Comparison of ENCODE assay signal across 9 cellular contexts in genomic region chr9:120869726-120870125, GRCh38. TPM values are rescaled to one million over a fixed set of nuclear protein-coding genes. Genes with fewer than 3 reads are reported as not detected.
DNase-seq lines count a peak whose midpoint lies in the region; ATAC-seq and TF ChIP-seq lines count a peak whose summit lies in the region.
"Had no signal": no experiment of that assay in that cellular context is flagged by ENCODE, and none has a peak within 500 bp of the region (broad histone marks: within the 10 kb centered on the region; RNA-seq: fewer than 3 reads in every experiment).

No MANE protein-coding gene starts in this region.

- H3K36me3 ChIP-seq in adrenal gland (replicated peaks in 1 of 2), result peaks cover 0 to 17% of the 10 kb centered on the region in 2 donors
- peaks cover 7% of the 10 kb centered on the region for H3K36me3 ChIP-seq in mucosa of stomach (ENCODE audit: control insufficient read depth, insufficient read depth, low read length)
- peaks cover 52% of the 10 kb centered on the region for H3K36me3 ChIP-seq in thymus (ENCODE audit: control insufficient read depth, insufficient read depth)

- H3K27ac ChIP-seq in adrenal gland (peak overlapping the region in 3 of 5 donors; percentile 68 to 90 (median 86)), thymus (ENCODE audit: low read depth) (peak overlapping the region; percentile 56)

- H3K4me1 Mint-ChIP-seq in activated T-cell treated with anti-CD3 and anti-CD28 coated beads, Interleukin-2, amount 50 U/mL, for 4 hours (ENCODE audit: low read depth), result peaks cover 42% of the 10 kb centered on the region
- peaks cover 33% of the 10 kb centered on the region for H3K4me1 Mint-ChIP-seq in nephron progenitor cell

- no peak overlapping the region for H3K4me3 ChIP-seq in adrenal gland
- peak overlapping the region; percentile 85 for H3K4me3 ChIP-seq in mucosa of stomach (ENCODE audit: low read length)
- no peak overlapping the region for H3K4me3 ChIP-seq in thymus (ENCODE audit: low read length)

- H3K27me3 ChIP-seq in adrenal gland (no peaks in the 10 kb centered on the region), mucosa of stomach (ENCODE audit: control insufficient read depth, insufficient read depth, low read length) (no peaks in the 10 kb centered on the region), thymus (ENCODE audit: control insufficient read depth, insufficient read depth) (no peaks in the 10 kb centered on the region)

- DNase-seq in activated T-cell treated with anti-CD3 and anti-CD28 coated beads, Interleukin-2, amount 50 U/mL, for 4 hours, result no peak
- DNase-seq in activated T-cell treated with anti-CD3 and anti-CD28 coated beads, Interleukin-2, amount 50 U/mL, for 1 hour, result no peak
- DNase-seq in adrenal gland, result no peak
- DNase-seq in medulla oblongata (ENCODE audit: extremely low spot score), result no peak
- no peak for DNase-seq in nephron progenitor cell
- no peak for DNase-seq in NCI-H345 (lab: John Stamatoyannopoulos, UW)
- DNase-seq: NCI-H1694 treated with DMSO at 0.1 percent for 48 hours had no signal

- H3K4me3 Mint-ChIP-seq in activated T-cell treated with anti-CD3 and anti-CD28 coated beads, Interleukin-2, amount 50 U/mL, for 4 hours, result peak overlapping the region; percentile 13
- no peak overlapping the region for H3K4me3 Mint-ChIP-seq in nephron progenitor cell

- no peaks in the 10 kb centered on the region for H3K27me3 Mint-ChIP-seq in activated T-cell treated with anti-CD3 and anti-CD28 coated beads, Interleukin-2, amount 50 U/mL, for 4 hours (ENCODE audit: low read depth)
- H3K27me3 Mint-ChIP-seq in nephron progenitor cell (ENCODE audit: low read depth, poor library complexity), result peaks cover 16% of the 10 kb centered on the region

- ATAC-seq in activated T-cell treated with anti-CD3 and anti-CD28 coated beads, Interleukin-2, amount 50 U/mL, for 4 hours, result no peak

- H3K9me3 ChIP-seq in adrenal gland (replicated peaks in 1 of 3) (no peaks in the 10 kb centered on the region), mucosa of stomach (ENCODE audit: control insufficient read depth, low read length) (no peaks in the 10 kb centered on the region), thymus (ENCODE audit: control insufficient read depth) (no peaks in the 10 kb centered on the region)

- intact Hi-C loops in adrenal gland (cut with DNase I), result loop anchor here in 1 of 2 donors (5.0 kb wide), 1 partner anchor 68 kb away; no protein-coding TSS in a partner anchor

- TF ChIP-seq CTCF in adrenal gland (IDR thresholded peaks at IDR 0.05) (no peak), nephron progenitor cell (IDR thresholded peaks at IDR 0.05) (no peak)

- TF ChIP-seq POLR2A in adrenal gland (IDR thresholded peaks at IDR 0.05), result no peak

- peaks cover 19% of the 10 kb centered on the region for H3K36me3 Mint-ChIP-seq in activated T-cell treated with anti-CD3 and anti-CD28 coated beads, Interleukin-2, amount 50 U/mL, for 4 hours (ENCODE audit: insufficient read depth)
- H3K36me3 Mint-ChIP-seq in nephron progenitor cell (ENCODE audit: low read depth), result peaks cover 28% of the 10 kb centered on the region

- H3K9ac ChIP-seq in mucosa of stomach (ENCODE audit: low read length), result peak overlapping the region; percentile 0

- H3K4me1 ChIP-seq in adrenal gland (replicated peaks in 1 of 2) (peaks cover 0 to 15% of the 10 kb centered on the region in 2 donors), mucosa of stomach (ENCODE audit: control insufficient read depth, insufficient read depth, low read length) (peaks cover 7% of the 10 kb centered on the region), thymus (ENCODE audit: control insufficient read depth, insufficient read depth, low read length) (no peaks in the 10 kb centered on the region)

- no peak overlapping the region for H3K27ac Mint-ChIP-seq in nephron progenitor cell

- H3K9me3 Mint-ChIP-seq in activated T-cell treated with anti-CD3 and anti-CD28 coated beads, Interleukin-2, amount 50 U/mL, for 4 hours, result no peaks in the 10 kb centered on the region
- H3K9me3 Mint-ChIP-seq in nephron progenitor cell, result no peaks in the 10 kb centered on the region

- 56 to 80% (median 58%) methylated on average over 10 of the region's 10 CpGs; no CpG with 5 or more reads in 1 of the 4 donors for WGBS in adrenal gland, 4 donors
- 95% methylated on average over 10 of the region's 10 CpGs for WGBS in thymus

RNA-seq across cellular contexts. Expression of gene PHF19, which starts 7.3 kb away (rescaled TPM):
- total RNA-seq in activated T-cell treated with anti-CD3 and anti-CD28 coated beads, Interleukin-2, amount 50 U/mL, for 4 hours, result 10 to 100 TPM; 59.2 to 75.1 (median 64.8) TPM
- total RNA-seq in adrenal gland, result 10 to 100 TPM; 17.2 to 61.8 (median 24.0) TPM
- polyA plus RNA-seq in adrenal gland, result 10 to 100 TPM; 13.6 to 39.7 (median 29.7) TPM
- polyA plus RNA-seq in thymus, result 32.6 TPM

RNA-seq across cellular contexts. Expression of gene PSMD5, which starts 27.0 kb away (rescaled TPM):
- total RNA-seq in activated T-cell treated with anti-CD3 and anti-CD28 coated beads, Interleukin-2, amount 50 U/mL, for 4 hours, result 10 to 100 TPM; 64.3 to 75.9 (median 73.3) TPM
- 10 to 100 TPM; 34.2 to 78.8 (median 54.7) TPM for total RNA-seq in adrenal gland
- polyA plus RNA-seq in adrenal gland (10 to 100 TPM; 15.6 to 57.1 (median 16.1) TPM), thymus (24.2 TPM)

RNA-seq across cellular contexts. Expression of gene TRAF1, which starts 56.9 kb away (rescaled TPM):
- total RNA-seq in activated T-cell treated with anti-CD3 and anti-CD28 coated beads, Interleukin-2, amount 50 U/mL, for 4 hours, result 100 to 1,000 TPM; 256 to 343 (median 265) TPM
- 10 to 100 TPM in 2 of 8 donors, 1 to 10 TPM in 6; 1.6 to 11.7 (median 6.1) TPM for total RNA-seq in adrenal gland
- 10 to 100 TPM in 2 of 3 donors, 1 to 10 TPM in 1; 2.4 to 42.7 (median 30.3) TPM for polyA plus RNA-seq in adrenal gland
- polyA plus RNA-seq in thymus, result 21.7 TPM

Comparison
In these comparisons a context has a peak if more than half of its experiments do, and no peak if none do; other contexts are left out.
1. RNA of gene TRAF1, which starts 56.9 kb away (total RNA-seq): 256 to 343 TPM in activated T-cell treated with anti-CD3 and anti-CD28 coated beads, Interleukin-2, amount 50 U/mL, for 4 hours; 1.6 to 11.7 TPM in adrenal gland; every median in the first group is over 10 times any median in the second.